ENCODE assay signal across 9 cellular contexts in the genomic region with DNA sequence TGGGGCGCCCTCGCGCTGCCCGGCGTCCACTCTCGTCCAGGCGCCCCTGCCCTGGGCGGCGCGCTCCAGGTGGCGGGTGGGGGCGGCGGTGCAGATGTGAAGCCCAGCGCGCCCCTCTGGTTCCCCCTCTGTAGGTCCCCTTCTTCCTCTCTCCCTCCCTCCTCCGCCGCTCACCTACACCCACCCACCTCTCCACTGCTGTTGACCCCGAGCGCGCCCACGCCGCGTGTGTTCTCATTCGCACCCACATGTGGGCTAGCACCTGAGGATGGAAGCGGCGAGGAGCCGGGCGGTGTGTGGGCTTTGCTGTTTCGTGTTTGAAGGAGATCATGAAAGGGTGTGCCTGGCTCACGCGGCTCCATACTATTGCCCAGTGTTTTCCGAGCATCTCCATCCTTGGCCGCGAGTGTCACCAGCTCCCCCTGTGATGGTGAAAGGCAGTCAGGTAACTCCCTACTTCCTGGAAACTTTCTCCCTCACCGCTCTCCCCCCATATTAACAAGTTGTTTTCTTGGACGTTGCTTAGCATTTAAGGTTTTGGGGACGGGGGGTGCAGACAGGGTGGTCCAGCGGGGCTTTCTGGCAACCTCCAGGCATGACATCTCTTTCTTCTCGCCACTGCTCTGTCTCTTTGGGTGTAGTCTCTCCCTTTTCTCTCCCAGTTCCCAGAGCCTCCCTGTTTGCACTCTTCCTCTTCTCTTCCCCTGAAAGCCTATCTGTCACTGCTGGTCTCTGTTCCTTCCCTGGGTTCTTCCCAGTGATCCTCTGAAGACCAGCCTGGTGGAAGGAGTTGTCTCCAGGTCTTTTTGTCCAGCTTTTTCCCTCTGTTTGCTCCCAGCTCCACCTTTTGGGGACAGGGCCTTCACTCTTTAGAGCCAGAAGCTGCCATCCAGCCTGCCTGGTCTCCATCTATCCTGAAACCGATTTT. TPM values are rescaled to one million over a fixed set of nuclear protein-coding genes. Genes with fewer than 3 reads are reported as not detected.
DNase-seq lines count a peak whose midpoint lies in the region; ATAC-seq lines count a peak whose summit lies in the region.
"Had no signal": no experiment of that assay in that cellular context is flagged by ENCODE, and none has a peak within 500 bp of the region (broad histone marks: within the 10 kb centered on the region; RNA-seq: fewer than 3 reads in every experiment).

No MANE protein-coding gene starts in this region.

- peaks cover 13% of the 10 kb centered on the region for H3K4me1 Mint-ChIP-seq in T-helper 1 cell treated with Interleukin-12 subunit alpha and Interleukin-12 subunit beta and Interleukin-4 antibody, amounts not matched to agents 30 μg/mL and 1 μg/mL, for 36 hours (ENCODE audit: low read depth)
- H3K4me1 Mint-ChIP-seq in activated CD8-positive, alpha-beta T cell treated with anti-CD3 and anti-CD28 coated beads, Interleukin-2, amount 10 ng/mL, durations not matched to agents 7 days and 5 days (ENCODE audit: low read depth) = peaks cover 19% of the 10 kb centered on the region

- CTCF ChIA-PET in activated CD8-positive, alpha-beta T cell treated with anti-CD3 and anti-CD28 coated beads, Interleukin-2, amount 10 ng/mL, durations not matched to agents 7 days and 5 days (lab: Charles Lee) = no interaction called here

- H3K9me3 ChIP-seq in iPS-20b (ENCODE audit: insufficient read depth, low read depth, low read length) (no peaks in the 10 kb centered on the region), subcutaneous abdominal adipose tissue (ENCODE audit: control insufficient read depth in 5 of 5, low read length in 5 of 5) (no peaks in the 10 kb centered on the region), HAP-1 (no peaks in the 10 kb centered on the region)

- no peak for ATAC-seq in activated CD8-positive, alpha-beta T cell treated with anti-CD3 and anti-CD28 coated beads, Interleukin-2, amount 10 ng/mL, durations not matched to agents 7 days and 5 days

- H3K9me3 Mint-ChIP-seq in T-helper 1 cell treated with Interleukin-12 subunit alpha and Interleukin-12 subunit beta and Interleukin-4 antibody, amounts not matched to agents 30 μg/mL and 1 μg/mL, for 36 hours = no peaks in the 10 kb centered on the region
- no peaks in the 10 kb centered on the region for H3K9me3 Mint-ChIP-seq in activated CD8-positive, alpha-beta T cell treated with anti-CD3 and anti-CD28 coated beads, Interleukin-2, amount 10 ng/mL, durations not matched to agents 7 days and 5 days (ENCODE audit: insufficient read depth)

- H3K36me3 ChIP-seq in iPS-20b (ENCODE audit: insufficient read depth, low read depth, low read length) (no peaks in the 10 kb centered on the region), subcutaneous abdominal adipose tissue (ENCODE audit: control insufficient read depth in 5 of 5, insufficient read depth in 5 of 5, low read length in 5 of 5) (no peaks in the 10 kb centered on the region), HAP-1 (replicated peaks) (no peaks in the 10 kb centered on the region)

- H3K4me3 ChIP-seq in iPS-20b (ENCODE audit: low read length) (peak overlapping the region; percentile 67), subcutaneous abdominal adipose tissue (ENCODE audit: low read depth in 1 of 5, low read length in 5 of 5) (peak overlapping the region in 3 of 5 donors; percentile 58 to 62 (median 60)), HAP-1 (no peak overlapping the region)

- H3K4me1 ChIP-seq in iPS-20b (ENCODE audit: insufficient read depth, low read length) (peaks cover 8% of the 10 kb centered on the region), subcutaneous abdominal adipose tissue (ENCODE audit: control insufficient read depth in 5 of 5, insufficient read depth in 5 of 5, low read length in 5 of 5) (peaks cover 0 to 17% (median 11%) of the 10 kb centered on the region in 5 donors), HAP-1 (no peaks in the 10 kb centered on the region; the same call in 1 of the 2 replicates)

- POLR2A ChIA-PET in activated CD8-positive, alpha-beta T cell treated with anti-CD3 and anti-CD28 coated beads, Interleukin-2, amount 10 ng/mL, durations not matched to agents 7 days and 5 days (lab: Charles Lee) = no interaction called here

- no peak for DNase-seq in T-helper 1 cell
- DNase-seq in activated CD8-positive, alpha-beta T cell treated with anti-CD3 and anti-CD28 coated beads, Interleukin-2, amount 10 ng/mL, durations not matched to agents 7 days and 5 days = no peak
- DNase-seq in HAP-1 (ENCODE audit: low spot score in 2 of 2) = no peak
- DNase-seq in stimulated activated CD4-positive, alpha-beta T cell treated with anti-CD3 and anti-CD28 coated beads, Interleukin-15, amount 100 ng/mL, for 24 hours = no peak
- no peak for DNase-seq in NCI-H2029 (lab: John Stamatoyannopoulos, UW)
- DNase-seq: activated CD4-positive, alpha-beta T cell treated with anti-CD3 and anti-CD28 coated beads, Interleukin-2, amount 50 U/mL, for 1 hour had no signal

- no peak overlapping the region for H3K27ac Mint-ChIP-seq in T-helper 1 cell treated with Interleukin-12 subunit alpha and Interleukin-12 subunit beta and Interleukin-4 antibody, amounts not matched to agents 30 μg/mL and 1 μg/mL, for 36 hours
- H3K27ac Mint-ChIP-seq in activated CD8-positive, alpha-beta T cell treated with anti-CD3 and anti-CD28 coated beads, Interleukin-2, amount 10 ng/mL, durations not matched to agents 7 days and 5 days = no peak overlapping the region

- H3K27me3 ChIP-seq in iPS-20b (ENCODE audit: insufficient read depth, low read length) = peaks cover 72% of the 10 kb centered on the region
- H3K27me3 ChIP-seq in subcutaneous abdominal adipose tissue (ENCODE audit: control insufficient read depth in 5 of 5, insufficient read depth in 4 of 5, low read length in 5 of 5) = peaks cover 23 to 40% (median 30%) of the 10 kb centered on the region in 5 donors
- peaks cover 73% of the 10 kb centered on the region for H3K27me3 ChIP-seq in HAP-1 (ENCODE audit: low read depth)

- no peak overlapping the region for H3K9ac ChIP-seq in iPS-20b (ENCODE audit: low read depth, low read length)
- H3K9ac ChIP-seq in subcutaneous abdominal adipose tissue (ENCODE audit: low read length in 5 of 5) = no peak overlapping the region

- H3K36me3 Mint-ChIP-seq in T-helper 1 cell treated with Interleukin-12 subunit alpha and Interleukin-12 subunit beta and Interleukin-4 antibody, amounts not matched to agents 30 μg/mL and 1 μg/mL, for 36 hours (ENCODE audit: low read depth) = no peaks in the 10 kb centered on the region
- H3K36me3 Mint-ChIP-seq in activated CD8-positive, alpha-beta T cell treated with anti-CD3 and anti-CD28 coated beads, Interleukin-2, amount 10 ng/mL, durations not matched to agents 7 days and 5 days (ENCODE audit: low read depth) = no peaks in the 10 kb centered on the region

- H3K27me3 Mint-ChIP-seq in T-helper 1 cell treated with Interleukin-12 subunit alpha and Interleukin-12 subunit beta and Interleukin-4 antibody, amounts not matched to agents 30 μg/mL and 1 μg/mL, for 36 hours (ENCODE audit: low read depth) = peaks cover 81% of the 10 kb centered on the region
- peaks cover 75% of the 10 kb centered on the region for H3K27me3 Mint-ChIP-seq in activated CD8-positive, alpha-beta T cell treated with anti-CD3 and anti-CD28 coated beads, Interleukin-2, amount 10 ng/mL, durations not matched to agents 7 days and 5 days (ENCODE audit: low read depth)

- H3K27ac ChIP-seq in iPS-20b (ENCODE audit: low read length) = no peak overlapping the region
- H3K27ac ChIP-seq in subcutaneous abdominal adipose tissue (ENCODE audit: low read depth, low read length) = no peak overlapping the region

- H3K4me3 Mint-ChIP-seq in T-helper 1 cell treated with Interleukin-12 subunit alpha and Interleukin-12 subunit beta and Interleukin-4 antibody, amounts not matched to agents 30 μg/mL and 1 μg/mL, for 36 hours = peak overlapping the region; percentile 71
- H3K4me3 Mint-ChIP-seq in activated CD8-positive, alpha-beta T cell treated with anti-CD3 and anti-CD28 coated beads, Interleukin-2, amount 10 ng/mL, durations not matched to agents 7 days and 5 days = peak overlapping the region; percentile 58

- in situ Hi-C loops in HAP-1 (cut with MboI; ENCODE audit: low sequenced_read_pairs) = loop anchor here (10.0 kb wide), 2 partner anchors 230 to 530 kb away; no protein-coding TSS in a partner anchor

RNA-seq across cellular contexts. Expression of a gene that starts 1.6 kb away (rescaled TPM):
- under 1 TPM; 0.08 TPM for total RNA-seq in activated CD8-positive, alpha-beta T cell treated with anti-CD3 and anti-CD28 coated beads, Interleukin-2, amount 10 ng/mL, durations not matched to agents 7 days and 5 days

RNA-seq across cellular contexts. Expression of a gene that starts 50.1 kb away (rescaled TPM):
- total RNA-seq in activated CD8-positive, alpha-beta T cell treated with anti-CD3 and anti-CD28 coated beads, Interleukin-2, amount 10 ng/mL, durations not matched to agents 7 days and 5 days = 10 to 100 TPM; 12.8 to 13.3 TPM
